9 cellular contexts compared by ENCODE assay signal in the genomic region with DNA sequence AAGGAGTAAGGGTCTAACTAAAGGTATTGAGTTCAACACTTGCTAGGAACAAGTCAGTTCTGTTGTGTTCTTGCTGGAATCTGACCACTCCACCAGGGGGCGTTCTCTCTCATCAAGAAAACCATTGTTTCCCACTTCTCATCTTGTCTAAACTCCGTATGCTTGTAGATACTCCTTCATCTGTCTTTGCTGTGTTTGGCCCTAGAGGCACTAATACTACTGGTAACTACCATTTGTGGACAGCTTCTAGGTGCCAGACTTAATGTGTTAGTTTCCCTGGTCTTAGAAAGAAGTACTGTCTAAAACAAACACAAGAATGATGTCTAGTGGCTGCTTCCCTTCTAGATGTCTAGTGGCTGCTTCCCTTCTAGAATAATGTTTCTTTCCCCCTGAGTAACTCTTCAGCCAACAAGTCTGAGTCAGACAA. TPM values are rescaled to one million over a fixed set of nuclear protein-coding genes. Genes with fewer than 3 reads are reported as not detected.
A peak's percentile ranks its signal among the peaks of the same experiment; 100 is the strongest.
DNase-seq lines count a peak whose midpoint lies in the region; ATAC-seq and TF ChIP-seq lines count a peak whose summit lies in the region.
"Had no signal": no experiment of that assay in that cellular context is flagged by ENCODE, and none has a peak within 500 bp of the region (broad histone marks: within the 10 kb centered on the region; RNA-seq: fewer than 3 reads in every experiment).

No MANE protein-coding gene starts in this region.

- TF ChIP-seq RAD21 in Ishikawa (IDR thresholded peaks at IDR 0.05; ENCODE audit: low read depth), result peak; percentile 81

- H2AFZ ChIP-seq in OCI-LY7 (ENCODE audit: low read length), result no peak overlapping the region

- POLR2A ChIA-PET in OCI-LY7 (lab: Charles Lee), result no interaction called here
- POLR2A ChIA-PET in naive thymus-derived CD8-positive, alpha-beta T cell (lab: Charles Lee), result no interaction called here

- intact Hi-C loops in OCI-LY7 (cut with micrococcal nuclease; ENCODE audit: unreplicated experiment), result loop anchor here (1.0 to 10.0 kb wide), 2 partner anchors 148 to 469 kb away; no protein-coding TSS in a partner anchor

- H3K27ac Mint-ChIP-seq in naive thymus-derived CD8-positive, alpha-beta T cell, result no peak overlapping the region
- H3K27ac Mint-ChIP-seq: activated naive CD8-positive, alpha-beta T cell had no signal

- H3K4me2 ChIP-seq in OCI-LY7 (ENCODE audit: low read length), result no peak overlapping the region

- H3K4me1 ChIP-seq in OCI-LY7 (ENCODE audit: insufficient read depth, low read length, poor library complexity, severe bottlenecking), result no peaks in the 10 kb centered on the region

- no TSS peak for BruUV-seq in OCI-LY7 (replicated peaks; lab: Mats Ljungman, UMichigan)

- H3K4me3 Mint-ChIP-seq in naive thymus-derived CD8-positive, alpha-beta T cell, result no peak overlapping the region
- H3K4me3 Mint-ChIP-seq: activated naive CD8-positive, alpha-beta T cell had no signal

- H3K9me3 ChIP-seq in OCI-LY7 (ENCODE audit: low read length), result no peaks in the 10 kb centered on the region

- DNase-seq in DMS153 treated with DMSO at 0.1 percent for 48 hours (lab: John Stamatoyannopoulos, UW; ENCODE audit: unreplicated experiment) (peak; percentile 66), OCI-LY7 (ENCODE audit: low spot score) (peak; percentile 83), activated T-cell treated with anti-CD3 and anti-CD28 coated beads for 4 hours (peak; percentile 72)
- DNase-seq in naive thymus-derived CD8-positive, alpha-beta T cell, result peak; percentile 39 to 88 (median 68)
- peak; percentile 14 to 42 for DNase-seq in stimulated activated CD8-positive, alpha-beta memory T cell treated with anti-CD3 and anti-CD28 coated beads, Interleukin-7, amount 100 ng/mL, for 48 hours (ENCODE audit: extremely low read depth in 1 of 2, low read depth in 1 of 2)

- peak; percentile 95 for TF ChIP-seq CTCF in OCI-LY7 (conservative IDR thresholded peaks at IDR 0.05; ENCODE audit: low read length)

- H3K79me2 ChIP-seq in OCI-LY7 (ENCODE audit: insufficient read depth, low read depth, low read length), result no peaks in the 10 kb centered on the region

- ATAC-seq in esophagus mucosa (peak; percentile 77), HG02798 (IDR thresholded peaks at IDR 0.05; ENCODE audit: poor library complexity, unreplicated experiment) (no peak)
- peak; percentile 55 to 63 for ATAC-seq in naive thymus-derived CD8-positive, alpha-beta T cell

- H3K4me1 Mint-ChIP-seq in naive thymus-derived CD8-positive, alpha-beta T cell, result peaks cover 4 to 7% (median 5%) of the 10 kb centered on the region in 4 donors

- no peak for TF ChIP-seq EP300 in Ishikawa (IDR thresholded peaks at IDR 0.05; ENCODE audit: borderline replicate concordance)

- H3K9me3 Mint-ChIP-seq in naive thymus-derived CD8-positive, alpha-beta T cell, result peaks cover 0 to 17% (median 14%) of the 10 kb centered on the region in 9 donors

- H4K20me1 ChIP-seq in OCI-LY7 (ENCODE audit: insufficient read depth, low read length), result no peaks in the 10 kb centered on the region

- CTCF ChIA-PET in OCI-LY7 (lab: Charles Lee; ENCODE audit: unreplicated experiment), result interaction anchor here (0.8 kb wide), 1 partner anchor 147 kb away, joined by 3 read pairs; no protein-coding TSS in a partner anchor

- H3K9me2 ChIP-seq in OCI-LY7 (ENCODE audit: insufficient read depth, low read length), result no peaks in the 10 kb centered on the region

- H3K36me3 Mint-ChIP-seq in naive thymus-derived CD8-positive, alpha-beta T cell, result peaks cover 6 to 19% (median 18%) of the 10 kb centered on the region in 3 donors

- no peak overlapping the region for H3K27ac ChIP-seq in OCI-LY7 (ENCODE audit: low read depth, low read length, poor library complexity, severe bottlenecking)

- H3K4me3 ChIP-seq in OCI-LY7 (ENCODE audit: low read depth, low read length, poor library complexity, severe bottlenecking), result no peak overlapping the region

- H3K36me3 ChIP-seq in OCI-LY7 (ENCODE audit: insufficient read depth, low read length), result no peaks in the 10 kb centered on the region

- H3K27me3 Mint-ChIP-seq in naive thymus-derived CD8-positive, alpha-beta T cell, result no peaks in the 10 kb centered on the region
- H3K27me3 Mint-ChIP-seq: activated naive CD8-positive, alpha-beta T cell had no signal

TF ChIP-seq in Ishikawa, 13 proteins besides CTCF, POLR2A, EP300 and RAD21:
- TF ChIP-seq CEBPB (IDR thresholded peaks at IDR 0.05), result no peak
- TF ChIP-seq YY1 (IDR thresholded peaks at IDR 0.05; ENCODE audit: low read depth), result no peak
- no peak for TF ChIP-seq CREB1 (IDR thresholded peaks at IDR 0.05; ENCODE audit: low read depth)
- no peak for TF ChIP-seq TAF1 (IDR thresholded peaks at IDR 0.05; ENCODE audit: low read depth)
- TF ChIP-seq ZBTB7A (IDR thresholded peaks at IDR 0.05; ENCODE audit: low read depth), result no peak
- TF ChIP-seq EGR1 (IDR thresholded peaks at IDR 0.05), result no peak
- TF ChIP-seq TEAD4 (IDR thresholded peaks at IDR 0.05), result no peak
- TF ChIP-seq NFIC (IDR thresholded peaks at IDR 0.05), result no peak
- no peak for TF ChIP-seq TCF12 (IDR thresholded peaks at IDR 0.05; ENCODE audit: low read depth)
- TF ChIP-seq, protein P1, sequence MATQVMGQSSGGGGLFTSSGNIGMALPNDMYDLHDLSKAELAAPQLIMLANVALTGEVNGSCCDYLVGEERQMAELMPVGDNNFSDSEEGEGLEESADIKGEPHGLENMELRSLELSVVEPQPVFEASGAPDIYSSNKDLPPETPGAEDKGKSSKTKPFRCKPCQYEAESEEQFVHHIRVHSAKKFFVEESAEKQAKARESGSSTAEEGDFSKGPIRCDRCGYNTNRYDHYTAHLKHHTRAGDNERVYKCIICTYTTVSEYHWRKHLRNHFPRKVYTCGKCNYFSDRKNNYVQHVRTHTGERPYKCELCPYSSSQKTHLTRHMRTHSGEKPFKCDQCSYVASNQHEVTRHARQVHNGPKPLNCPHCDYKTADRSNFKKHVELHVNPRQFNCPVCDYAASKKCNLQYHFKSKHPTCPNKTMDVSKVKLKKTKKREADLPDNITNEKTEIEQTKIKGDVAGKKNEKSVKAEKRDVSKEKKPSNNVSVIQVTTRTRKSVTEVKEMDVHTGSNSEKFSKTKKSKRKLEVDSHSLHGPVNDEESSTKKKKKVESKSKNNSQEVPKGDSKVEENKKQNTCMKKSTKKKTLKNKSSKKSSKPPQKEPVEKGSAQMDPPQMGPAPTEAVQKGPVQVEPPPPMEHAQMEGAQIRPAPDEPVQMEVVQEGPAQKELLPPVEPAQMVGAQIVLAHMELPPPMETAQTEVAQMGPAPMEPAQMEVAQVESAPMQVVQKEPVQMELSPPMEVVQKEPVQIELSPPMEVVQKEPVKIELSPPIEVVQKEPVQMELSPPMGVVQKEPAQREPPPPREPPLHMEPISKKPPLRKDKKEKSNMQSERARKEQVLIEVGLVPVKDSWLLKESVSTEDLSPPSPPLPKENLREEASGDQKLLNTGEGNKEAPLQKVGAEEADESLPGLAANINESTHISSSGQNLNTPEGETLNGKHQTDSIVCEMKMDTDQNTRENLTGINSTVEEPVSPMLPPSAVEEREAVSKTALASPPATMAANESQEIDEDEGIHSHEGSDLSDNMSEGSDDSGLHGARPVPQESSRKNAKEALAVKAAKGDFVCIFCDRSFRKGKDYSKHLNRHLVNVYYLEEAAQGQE (IDR thresholded peaks at IDR 0.05; ENCODE audit: low read depth), result no peak
- TF ChIP-seq FOXM1 (IDR thresholded peaks at IDR 0.05; ENCODE audit: borderline replicate concordance, low read depth), result no peak
- TF ChIP-seq, protein P2, sequence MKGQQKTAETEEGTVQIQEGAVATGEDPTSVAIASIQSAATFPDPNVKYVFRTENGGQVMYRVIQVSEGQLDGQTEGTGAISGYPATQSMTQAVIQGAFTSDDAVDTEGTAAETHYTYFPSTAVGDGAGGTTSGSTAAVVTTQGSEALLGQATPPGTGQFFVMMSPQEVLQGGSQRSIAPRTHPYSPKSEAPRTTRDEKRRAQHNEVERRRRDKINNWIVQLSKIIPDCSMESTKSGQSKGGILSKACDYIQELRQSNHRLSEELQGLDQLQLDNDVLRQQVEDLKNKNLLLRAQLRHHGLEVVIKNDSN (IDR thresholded peaks at IDR 0.05), result no peak
- TF ChIP-seq, protein P3, sequence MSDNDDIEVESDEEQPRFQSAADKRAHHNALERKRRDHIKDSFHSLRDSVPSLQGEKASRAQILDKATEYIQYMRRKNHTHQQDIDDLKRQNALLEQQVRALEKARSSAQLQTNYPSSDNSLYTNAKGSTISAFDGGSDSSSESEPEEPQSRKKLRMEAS (IDR thresholded peaks at IDR 0.05), result no peak

RNA-seq across cellular contexts. Expression of a gene that starts 18.7 kb away (rescaled TPM):
- total RNA-seq in OCI-LY7 (2014; rRNA removed; shearing (Covaris generic)), result 2.9 and 3.6 TPM in 2 replicates
- 5.0 and 7.0 TPM in 2 replicates for total RNA-seq in OCI-LY7 (2022)
- total RNA-seq in esophagus mucosa, result 1.6 TPM
- 10 to 100 TPM in 1 of 2 experiments, 1 to 10 TPM in 1; 8.7 to 10.2 TPM for total RNA-seq in naive thymus-derived CD8-positive, alpha-beta T cell
- polyA plus RNA-seq in naive thymus-derived CD8-positive, alpha-beta T cell, result 1 to 10 TPM; 1.9 to 4.9 (median 2.1) TPM

Comparison
In these comparisons a context has a peak if more than half of its experiments do, and no peak if none do; other contexts are left out.
1. DNase-seq: peak in every context shown above with its lines; median percentile 83 in OCI-LY7; 72 in activated T-cell treated with anti-CD3 and anti-CD28 coated beads for 4 hours; 68 in naive thymus-derived CD8-positive, alpha-beta T cell; 66 in DMS153 treated with DMSO at 0.1 percent for 48 hours; 28 in stimulated activated CD8-positive, alpha-beta memory T cell treated with anti-CD3 and anti-CD28 coated beads, Interleukin-7, amount 100 ng/mL, for 48 hours.